Comparison of ENCODE assay signal across 8 cellular contexts in genomic region chr17:28744104-28744801, GRCh38. TPM values are rescaled to one million over a fixed set of nuclear protein-coding genes. Genes with fewer than 3 reads are reported as not detected.
DNase-seq lines count a peak whose midpoint lies in the region; ATAC-seq and TF ChIP-seq lines count a peak whose summit lies in the region.

No MANE protein-coding gene starts in this region.

- peak overlapping the region; percentile 62 for H2BK15ac ChIP-seq in H9 (ENCODE audit: low read depth, low read length)

- H3K27ac ChIP-seq in H9 (ENCODE audit: insufficient read length, low read depth, low read length) (peak overlapping the region; percentile 61), esophagus (ENCODE audit: low read depth in 2 of 2, low read length in 1 of 2) (peak overlapping the region; percentile 93 to 97), temporal lobe (ENCODE audit: low read depth, low read length) (peak overlapping the region; percentile 98)

- no peak overlapping the region for H2AK5ac ChIP-seq in H9 (ENCODE audit: insufficient read length, low read length)

- peak overlapping the region; percentile 20 for H4K8ac ChIP-seq in H9 (replicated peaks; ENCODE audit: insufficient read length, low read depth, low read length)

- DNase-seq in Caki2 (ENCODE audit: low read depth) (peak; percentile 43), H9 (peak; percentile 87), NCI-H226 (peak; percentile 64), activated T-cell treated with anti-CD3 and anti-CD28 coated beads for 4 hours (peak; percentile 75), naive B cell (peak; percentile 59), mucosa of gallbladder (ENCODE audit: low spot score) (no peak)

- H3K36me3 ChIP-seq in esophagus (ENCODE audit: control insufficient read depth in 2 of 2, insufficient read depth in 2 of 2, low read length in 1 of 2), result peaks cover 9 to 23% of the 10 kb centered on the region in 2 donors

- H3K4me1 ChIP-seq in H9 (ENCODE audit: insufficient read depth, low read length) (peaks cover 5% of the 10 kb centered on the region; the same call in 1 of the 2 replicates), esophagus (ENCODE audit: control insufficient read depth in 2 of 2, insufficient read depth in 2 of 2, low read length in 1 of 2) (peaks cover 7 to 40% of the 10 kb centered on the region in 2 donors)

- H2BK12ac ChIP-seq in H9 (ENCODE audit: insufficient read length, low read depth, low read length), result no peak overlapping the region

- peak overlapping the region; percentile 69 to 74 for H3K4me3 ChIP-seq in esophagus (ENCODE audit: low read depth in 1 of 2, low read length in 2 of 2)

- H3K56ac ChIP-seq in H9 (ENCODE audit: insufficient read length, low read depth, low read length), result no peak overlapping the region

- H2BK5ac ChIP-seq in H9 (ENCODE audit: insufficient read length, low read length), result peak overlapping the region; percentile 45

- H4K20me1 ChIP-seq in H9 (ENCODE audit: control insufficient read depth, insufficient read depth, insufficient read length), result no peaks in the 10 kb centered on the region

- H3K27me3 Mint-ChIP-seq in H9 (ENCODE audit: low read depth), result no peaks in the 10 kb centered on the region; the same call in none of the 2 replicates
- no peaks in the 10 kb centered on the region for H3K27me3 Mint-ChIP-seq in naive B cell

- H3K9me3 Mint-ChIP-seq in H9 (no peaks in the 10 kb centered on the region), naive B cell (peaks cover 0 to 2% (median 0%) of the 10 kb centered on the region in 7 donors)

- no peak overlapping the region for H3K23ac ChIP-seq in H9 (ENCODE audit: insufficient read length, low read depth, low read length)

- ATAC-seq in naive B cell (ENCODE audit: low read depth in 2 of 2), result peak; percentile 35 to 48

- peak overlapping the region; percentile 100 for H3K14ac ChIP-seq in H9 (ENCODE audit: insufficient read depth, low read length)

- no CpG with 5 or more reads among the region's 53 CpGs for WGBS in H9 (ENCODE audit: extremely low coverage, insufficient read length, low lambda C conversion rate)
- 0 to 1% methylated on average over 45 to 53 of the region's 53 CpGs for WGBS in esophagus, 2 donors

- H3K4ac ChIP-seq in H9 (ENCODE audit: low read depth, low read length), result peak overlapping the region; percentile 39; the same call in 1 of the 2 replicates

- H3K27ac Mint-ChIP-seq in H9 (peak overlapping the region; percentile 95 to 98 (median 97)), naive B cell (peak overlapping the region; percentile 94 to 99 (median 97))

- peak overlapping the region; percentile 93 for H2BK120ac ChIP-seq in H9 (ENCODE audit: low read depth, low read length, poor library complexity, severe bottlenecking)

- H3K79me2 ChIP-seq in H9 (ENCODE audit: insufficient read depth, low read length), result peaks cover 16% of the 10 kb centered on the region; the same call in 1 of the 2 replicates

- H3K23me2 ChIP-seq in H9 (ENCODE audit: insufficient read length, low read depth, low read length, poor library complexity, severe bottlenecking), result peaks cover 15% of the 10 kb centered on the region

- H3K4me3 Mint-ChIP-seq in H9 (peak overlapping the region; percentile 87 to 93), naive B cell (peak overlapping the region; percentile 72 to 96 (median 93))

- TF ChIP-seq CTCF in H9 (conservative IDR thresholded peaks at IDR 0.05), result no peak

- H2BK20ac ChIP-seq in H9 (ENCODE audit: low read depth, low read length, poor library complexity, severe bottlenecking), result no peak overlapping the region

- peak overlapping the region; percentile 95 for H3K9ac ChIP-seq in H9 (ENCODE audit: extremely low read depth, insufficient read length, low read length)

- H3K4me1 Mint-ChIP-seq in H9, result peaks cover 12 to 30% of the 10 kb centered on the region in 2 experiments
- H3K4me1 Mint-ChIP-seq in naive B cell, result peaks cover 58 to 76% (median 74%) of the 10 kb centered on the region in 3 donors

- H3K27me3 ChIP-seq in H9 (ENCODE audit: insufficient read depth, low read length), result no peaks in the 10 kb centered on the region
- H3K27me3 ChIP-seq in esophagus (ENCODE audit: control insufficient read depth in 1 of 2, insufficient read depth in 2 of 2, low read length in 2 of 2), result no peaks in the 10 kb centered on the region

- H3K79me1 ChIP-seq in H9 (ENCODE audit: insufficient read depth, low read depth, low read length, poor library complexity, severe bottlenecking), result no peaks in the 10 kb centered on the region

- H3K18ac ChIP-seq in H9 (ENCODE audit: insufficient read length, low read depth, low read length), result peak overlapping the region; percentile 98

- H4K91ac ChIP-seq in H9 (ENCODE audit: insufficient read length, low read depth, low read length), result peak overlapping the region; percentile 82

- no peak overlapping the region for H2AFZ ChIP-seq in H9 (ENCODE audit: low read length)

- peak overlapping the region; percentile 24 for H4K5ac ChIP-seq in H9 (ENCODE audit: insufficient read length, low read depth, low read length)

- H3K9me3 ChIP-seq in H9 (ENCODE audit: control insufficient read depth, low read depth, low read length) (no peaks in the 10 kb centered on the region), esophagus (ENCODE audit: control insufficient read depth in 2 of 2, insufficient read depth in 1 of 2, low read depth in 1 of 2, low read length in 1 of 2) (no peaks in the 10 kb centered on the region)

- H3K4me2 ChIP-seq in H9 (ENCODE audit: insufficient read depth, insufficient read length, low read length), result peak overlapping the region; percentile 84

- peaks cover 30 to 59% (median 37%) of the 10 kb centered on the region in 3 experiments; a peak in 6 of 7 replicates for H3K36me3 Mint-ChIP-seq in H9 (ENCODE audit: insufficient read depth in 1 of 3, low read depth in 3 of 3)
- no peaks in the 10 kb centered on the region for H3K36me3 Mint-ChIP-seq in naive B cell

- in situ Hi-C loops in Caki2 (cut with HindIII; ENCODE audit: low pct_unique_long_range_greater_than_20kb, low sequenced_read_pairs), result no loop called here

- H3T11ph ChIP-seq in H9 (ENCODE audit: low read length), result peak overlapping the region; percentile 92

RNA-seq across cellular contexts. Expression of gene TRAF4, which starts 0.4 kb away (rescaled TPM):
- 49.3 and 61.6 TPM in 2 replicates for total RNA-seq in Caki2 (2014; rRNA removed; shearing (Covaris generic); ENCODE audit: low replicate concordance)
- total RNA-seq in H9 (2021) (227 and 237 TPM in 2 replicates), temporal lobe (28.3 TPM), mucosa of gallbladder (115 TPM)
- polyA plus RNA-seq in esophagus (10 to 100 TPM; 30.0 to 34.6 TPM), naive B cell (ENCODE audit: low read depth in 6 of 6) (10 to 100 TPM in 4 of 6 donors, 1 to 10 TPM in 2; 5.4 to 17.1 (median 12.0) TPM)

RNA-seq across cellular contexts. Expression of gene NEK8, which starts 15.7 kb away (rescaled TPM):
- 2.2 and 3.5 TPM in 2 replicates for total RNA-seq in Caki2 (2014; rRNA removed; shearing (Covaris generic); ENCODE audit: low replicate concordance)
- total RNA-seq in H9 (2021) (16.6 and 18.8 TPM in 2 replicates), temporal lobe (1.7 TPM), mucosa of gallbladder (8.1 TPM)
- polyA plus RNA-seq in esophagus (1 to 10 TPM; 2.6 to 5.3 TPM), naive B cell (ENCODE audit: low read depth in 6 of 6) (10 to 100 TPM; 14.5 to 26.1 (median 19.6) TPM)

RNA-seq across cellular contexts. Expression of gene TLCD1, which starts 18.2 kb away (rescaled TPM):
- total RNA-seq in Caki2 (2014; rRNA removed; shearing (Covaris generic); ENCODE audit: low replicate concordance), result 10.6 and 43.5 TPM in 2 replicates
- total RNA-seq in H9 (2021) (46.4 and 50.7 TPM in 2 replicates), temporal lobe (0.98 TPM), mucosa of gallbladder (6.3 TPM)
- polyA plus RNA-seq in esophagus (10 to 100 TPM; 12.5 to 16.9 TPM), naive B cell (ENCODE audit: low read depth in 6 of 6) (1 to 10 TPM in 1 of 6 donors, under 1 TPM in 1, not detected in 4; 0.93 to 1.2 TPM)

RNA-seq across cellular contexts. Expression of gene RPL23A, which starts 24.5 kb away (rescaled TPM):
- total RNA-seq in Caki2 (2014; rRNA removed; shearing (Covaris generic); ENCODE audit: low replicate concordance), result 631 and 1,120 TPM in 2 replicates
- total RNA-seq in H9 (2021) (2,008 and 2,053 TPM in 2 replicates), temporal lobe (271 TPM), mucosa of gallbladder (1,157 TPM)
- polyA plus RNA-seq in esophagus (1,000 to 10,000 TPM in 1 of 2 donors, 100 to 1,000 TPM in 1; 745 to 1,436 TPM), naive B cell (ENCODE audit: low read depth in 6 of 6) (1,000 to 10,000 TPM; 5,077 to 6,780 (median 5,627) TPM)

RNA-seq across cellular contexts. Expression of gene RAB34, which starts 26.6 kb away (rescaled TPM):
- 394 and 482 TPM in 2 replicates for total RNA-seq in Caki2 (2014; rRNA removed; shearing (Covaris generic); ENCODE audit: low replicate concordance)
- total RNA-seq in H9 (2021) (189 and 190 TPM in 2 replicates), temporal lobe (10.1 TPM), mucosa of gallbladder (70.2 TPM)
- polyA plus RNA-seq in esophagus (10 to 100 TPM; 31.5 to 42.2 TPM), naive B cell (ENCODE audit: low read depth in 6 of 6) (10 to 100 TPM; 11.6 to 22.6 (median 18.2) TPM)
